Comparison of ENCODE assay signal across 2 cellular contexts in the genomic region with DNA sequence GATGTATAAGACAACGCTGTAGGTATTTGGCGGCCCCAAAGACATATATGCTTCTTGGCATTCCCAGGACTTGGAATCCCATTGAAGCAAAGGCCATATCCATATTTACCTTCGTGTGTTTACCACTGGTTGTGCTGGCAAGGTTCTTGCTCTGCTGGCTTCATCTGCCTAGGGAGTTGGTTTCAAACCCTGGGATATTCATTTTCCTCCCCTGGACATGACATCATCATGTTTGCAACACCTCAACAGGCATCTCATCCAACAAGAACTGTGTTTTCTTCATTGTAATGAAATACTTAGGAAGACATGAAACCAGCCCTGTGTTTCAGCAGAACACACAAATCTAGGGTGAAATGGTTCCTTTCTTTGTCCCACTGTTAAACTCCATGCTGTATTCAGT.
TF ChIP-seq lines count a peak whose summit lies in the region.

No MANE protein-coding gene starts in this region.

TF ChIP-seq in HEK293, 187 proteins besides CTCF, POLR2A, EP300 and RAD21:
- no peak for TF ChIP-seq ZNF155 (tag by site-specific recombination; IDR thresholded peaks at IDR 0.05)
- TF ChIP-seq SCRT2 (tag by site-specific recombination; IDR thresholded peaks at IDR 0.05) = peak; percentile 24; the same call in 1 of the 2 replicates
- TF ChIP-seq, protein P1, sequence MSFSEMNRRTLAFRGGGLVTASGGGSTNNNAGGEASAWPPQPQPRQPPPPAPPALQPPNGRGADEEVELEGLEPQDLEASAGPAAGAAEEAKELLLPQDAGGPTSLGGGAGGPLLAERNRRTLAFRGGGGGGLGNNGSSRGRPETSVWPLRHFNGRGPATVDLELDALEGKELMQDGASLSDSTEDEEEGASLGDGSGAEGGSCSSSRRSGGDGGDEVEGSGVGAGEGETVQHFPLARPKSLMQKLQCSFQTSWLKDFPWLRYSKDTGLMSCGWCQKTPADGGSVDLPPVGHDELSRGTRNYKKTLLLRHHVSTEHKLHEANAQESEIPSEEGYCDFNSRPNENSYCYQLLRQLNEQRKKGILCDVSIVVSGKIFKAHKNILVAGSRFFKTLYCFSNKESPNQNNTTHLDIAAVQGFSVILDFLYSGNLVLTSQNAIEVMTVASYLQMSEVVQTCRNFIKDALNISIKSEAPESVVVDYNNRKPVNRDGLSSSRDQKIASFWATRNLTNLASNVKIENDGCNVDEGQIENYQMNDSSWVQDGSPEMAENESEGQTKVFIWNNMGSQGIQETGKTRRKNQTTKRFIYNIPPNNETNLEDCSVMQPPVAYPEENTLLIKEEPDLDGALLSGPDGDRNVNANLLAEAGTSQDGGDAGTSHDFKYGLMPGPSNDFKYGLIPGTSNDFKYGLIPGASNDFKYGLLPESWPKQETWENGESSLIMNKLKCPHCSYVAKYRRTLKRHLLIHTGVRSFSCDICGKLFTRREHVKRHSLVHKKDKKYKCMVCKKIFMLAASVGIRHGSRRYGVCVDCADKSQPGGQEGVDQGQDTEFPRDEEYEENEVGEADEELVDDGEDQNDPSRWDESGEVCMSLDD (tag by site-specific recombination; IDR thresholded peaks at IDR 0.05) = no peak
- TF ChIP-seq, protein P2, sequence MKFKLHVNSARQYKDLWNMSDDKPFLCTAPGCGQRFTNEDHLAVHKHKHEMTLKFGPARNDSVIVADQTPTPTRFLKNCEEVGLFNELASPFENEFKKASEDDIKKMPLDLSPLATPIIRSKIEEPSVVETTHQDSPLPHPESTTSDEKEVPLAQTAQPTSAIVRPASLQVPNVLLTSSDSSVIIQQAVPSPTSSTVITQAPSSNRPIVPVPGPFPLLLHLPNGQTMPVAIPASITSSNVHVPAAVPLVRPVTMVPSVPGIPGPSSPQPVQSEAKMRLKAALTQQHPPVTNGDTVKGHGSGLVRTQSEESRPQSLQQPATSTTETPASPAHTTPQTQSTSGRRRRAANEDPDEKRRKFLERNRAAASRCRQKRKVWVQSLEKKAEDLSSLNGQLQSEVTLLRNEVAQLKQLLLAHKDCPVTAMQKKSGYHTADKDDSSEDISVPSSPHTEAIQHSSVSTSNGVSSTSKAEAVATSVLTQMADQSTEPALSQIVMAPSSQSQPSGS (tag by site-specific recombination; IDR thresholded peaks at IDR 0.05; ENCODE audit: low read depth) = 0 out of 2 replicates have a peak, but pooled peaks have one; percentile 43

TF ChIP-seq in K562, 482 proteins besides CTCF, POLR2A, EP300 and RAD21:
- TF ChIP-seq ZNF143 (CRISPR knock-in tag; IDR thresholded peaks at IDR 0.05) (no peak), NELFE (IDR thresholded peaks at IDR 0.05; ENCODE audit: insufficient read depth, insufficient read length) (no peak), HNRNPUL1 (IDR thresholded peaks at IDR 0.05; ENCODE audit: low read length) (no peak), RBM14 (IDR thresholded peaks at IDR 0.05; ENCODE audit: borderline replicate concordance, insufficient read depth, low read depth, low read length) (no peak), RAD51 (IDR thresholded peaks at IDR 0.05; ENCODE audit: borderline replicate concordance, low read depth) (no peak), CBX8 (IDR thresholded peaks at IDR 0.05; ENCODE audit: borderline replicate concordance, extremely low read depth, low read depth, low read length, poor library complexity, severe bottlenecking) (no peak), MEF2D (tag; conservative IDR thresholded peaks at IDR 0.05; ENCODE audit: low read depth) (no peak), ZNF57 (CRISPR knock-in tag; IDR thresholded peaks at IDR 0.05) (no peak), NCOR1 (IDR thresholded peaks at IDR 0.05) (no peak)
- TF ChIP-seq, protein P3, sequence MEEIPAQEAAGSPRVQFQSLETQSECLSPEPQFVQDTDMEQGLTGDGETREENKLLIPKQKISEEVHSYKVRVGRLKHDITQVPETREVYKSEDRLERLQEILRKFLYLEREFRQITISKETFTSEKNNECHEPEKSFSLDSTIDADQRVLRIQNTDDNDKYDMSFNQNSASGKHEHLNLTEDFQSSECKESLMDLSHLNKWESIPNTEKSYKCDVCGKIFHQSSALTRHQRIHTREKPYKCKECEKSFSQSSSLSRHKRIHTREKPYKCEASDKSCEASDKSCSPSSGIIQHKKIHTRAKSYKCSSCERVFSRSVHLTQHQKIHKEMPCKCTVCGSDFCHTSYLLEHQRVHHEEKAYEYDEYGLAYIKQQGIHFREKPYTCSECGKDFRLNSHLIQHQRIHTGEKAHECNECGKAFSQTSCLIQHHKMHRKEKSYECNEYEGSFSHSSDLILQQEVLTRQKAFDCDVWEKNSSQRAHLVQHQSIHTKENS (CRISPR knock-in tag; IDR thresholded peaks at IDR 0.05) = no peak
